16 cellular contexts compared by ENCODE assay signal in the genomic region with DNA sequence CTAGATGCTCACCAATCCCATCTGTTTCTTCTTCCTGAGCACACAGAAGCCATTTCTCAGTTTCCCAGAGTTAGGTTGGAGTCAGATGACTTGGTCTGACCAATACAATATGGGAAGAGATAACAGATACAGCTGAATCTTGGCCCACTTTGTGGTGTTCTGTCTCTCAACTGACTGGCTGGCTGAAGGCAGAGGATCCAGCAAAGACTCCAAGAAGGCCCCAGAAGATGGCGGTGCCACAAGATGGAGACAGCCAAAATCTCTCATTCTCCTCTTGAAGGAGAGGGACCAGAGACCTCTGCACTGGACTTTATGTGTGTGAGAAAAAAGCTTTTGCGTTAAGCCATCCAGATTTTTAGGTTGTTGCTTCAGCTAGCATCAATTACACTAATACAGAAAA. TPM values are rescaled to one million over a fixed set of nuclear protein-coding genes. Genes with fewer than 3 reads are reported as not detected.
A peak's percentile ranks its signal among the peaks of the same experiment; 100 is the strongest.
DNase-seq lines count a peak whose midpoint lies in the region; ATAC-seq, FAIRE-seq and TF ChIP-seq lines count a peak whose summit lies in the region.
"Had no signal": no experiment of that assay in that cellular context is flagged by ENCODE, and none has a peak within 500 bp of the region (broad histone marks: within the 10 kb centered on the region; RNA-seq: fewer than 3 reads in every experiment).

No MANE protein-coding gene starts in this region.

- peak overlapping the region; percentile 33 for H3K27ac ChIP-seq in mammary epithelial cell (ENCODE audit: insufficient read depth, low read depth, low read length)
- no peak overlapping the region for H3K27ac ChIP-seq in breast epithelium
- no peak overlapping the region for H3K27ac ChIP-seq in K562 (ENCODE audit: extremely low read depth, low read depth, low read length)
- no peak overlapping the region for H3K27ac ChIP-seq in brain microvascular endothelial cell
- no peak overlapping the region for H3K27ac ChIP-seq in tibial artery
- H3K27ac ChIP-seq: BLaER1 treated with 17β-estradiol and CSF1 and Interleukin-3, amounts not matched to agents 10 nM and 100 nM; GM23248 had no signal

- TF ChIP-seq CTCF in mammary epithelial cell (conservative IDR thresholded peaks at IDR 0.05 in 1 of 2, IDR thresholded peaks at IDR 0.05 in 1 of 2; ENCODE audit: extremely low read depth in 1 of 2, insufficient read depth in 1 of 2, low read depth in 1 of 2, low read length in 2 of 2), result no peak
- TF ChIP-seq CTCF in breast epithelium (IDR thresholded peaks at IDR 0.05), result no peak
- TF ChIP-seq CTCF in K562 (IDR thresholded peaks at IDR 0.05 in 2 of 3, conservative IDR thresholded peaks at IDR 0.05 in 1 of 3; ENCODE audit: insufficient read depth in 2 of 3, low read depth in 1 of 3, low read length in 3 of 3), result no peak
- TF ChIP-seq CTCF in mesothelial cell of epicardium (IDR thresholded peaks at IDR 0.05; ENCODE audit: unreplicated experiment), result no peak
- no peak for TF ChIP-seq CTCF in BE2C (IDR thresholded peaks at IDR 0.05; ENCODE audit: low read depth, low read length)
- TF ChIP-seq CTCF in brain microvascular endothelial cell (IDR thresholded peaks at IDR 0.05; ENCODE audit: low read depth, low read length, missing control alignments), result no peak
- TF ChIP-seq CTCF in tibial artery (IDR thresholded peaks at IDR 0.05), result no peak

- in situ Hi-C loops in mammary epithelial cell (cut with MboI; ENCODE audit: low sequenced_read_pairs in 2 of 2) (no loop called here), K562 (cut with MboI) (no loop called here), brain microvascular endothelial cell (cut with HindIII; ENCODE audit: low pct_ligation_motif_present, low sequenced_read_pairs) (no loop called here)

- TF ChIP-seq EP300 in K562 (IDR thresholded peaks at IDR 0.05; ENCODE audit: low read length), result no peak

- intact Hi-C loops in mammary epithelial cell (cut with micrococcal nuclease) (no loop called here), breast epithelium (cut with DNase I; ENCODE audit: low total_unique reads) (no loop called here), K562 (cut with micrococcal nuclease) (no loop called here), tibial artery (cut with DNase I; ENCODE audit: low total_unique reads) (no loop called here)

- H3K4me3 Mint-ChIP-seq in mesothelial cell of epicardium, result no peak overlapping the region
- H3K4me3 Mint-ChIP-seq: CD8-positive, alpha-beta T cell had no signal

- no peaks in the 10 kb centered on the region for H3K36me3 Mint-ChIP-seq in mesothelial cell of epicardium
- H3K36me3 Mint-ChIP-seq: CD8-positive, alpha-beta T cell had no signal

- whole genome bisulfite sequencing in mammary epithelial cell (ENCODE audit: low coverage, missing lambda C conversion rate), result 85% methylated on average over 2 of the region's 2 CpGs
- WGBS in K562 (ENCODE audit: insufficient coverage, low coverage, missing lambda C conversion rate), result 70% methylated on average over 2 of the region's 2 CpGs

- H3K9ac ChIP-seq in mammary epithelial cell (ENCODE audit: insufficient read depth, low read length), result no peak overlapping the region
- H3K9ac ChIP-seq in K562 (ENCODE audit: insufficient read depth in 1 of 2, low read depth in 2 of 2, low read length in 2 of 2), result no peak overlapping the region
- H3K9ac ChIP-seq: BLaER1 treated with 17β-estradiol and CSF1 and Interleukin-3, amounts not matched to agents 10 nM and 100 nM; GM23248 had no signal

- H3K27me3 ChIP-seq in mammary epithelial cell (ENCODE audit: insufficient read depth, low read length) (no peaks in the 10 kb centered on the region), breast epithelium (no peaks in the 10 kb centered on the region), K562 (ENCODE audit: control insufficient read depth in 2 of 2, insufficient read depth in 2 of 2, low read length in 2 of 2) (no peaks in the 10 kb centered on the region), BE2C (no peaks in the 10 kb centered on the region), brain microvascular endothelial cell (replicated peaks) (no peaks in the 10 kb centered on the region), tibial artery (no peaks in the 10 kb centered on the region)
- H3K27me3 ChIP-seq: BLaER1 treated with 17β-estradiol and CSF1 and Interleukin-3, amounts not matched to agents 10 nM and 100 nM had no signal

- CTCF ChIA-PET in mammary epithelial cell (lab: Charles Lee; ENCODE audit: low non-redundant PET) (interaction anchor here (0.6 kb wide), 1 partner anchor 40 kb away, joined by 4 read pairs; no protein-coding TSS in a partner anchor), K562 (lab: Yijun Ruan, JAX; ENCODE audit: low intra/inter-chr PET ratio) (no interaction called here)

- DNase-seq in mammary epithelial cell, result no peak
- no peak for DNase-seq in breast epithelium (ENCODE audit: low spot score in 2 of 2)
- DNase-seq in K562 (ENCODE audit: extremely low read depth in 1 of 4, low spot score in 3 of 4), result peak in 1 of 4 experiments; percentile 30
- no peak for DNase-seq in mesothelial cell of epicardium (ENCODE audit: low spot score in 2 of 2, unreplicated experiment in 2 of 2)
- DNase-seq in BE2C, result no peak
- no peak for DNase-seq in brain microvascular endothelial cell
- DNase-seq in tibial artery, result no peak
- DNase-seq: 8988T; CD8-positive, alpha-beta T cell; DND-41; EL had no signal

- H3K79me2 ChIP-seq in mammary epithelial cell (ENCODE audit: insufficient read depth, low read length), result no peaks in the 10 kb centered on the region
- no peaks in the 10 kb centered on the region for H3K79me2 ChIP-seq in K562 (ENCODE audit: control insufficient read depth, insufficient read depth, low read length)

- dilution Hi-C loops in mammary epithelial cell (cut with HindIII; ENCODE audit: low sequenced_read_pairs), result no loop called here

- peak; percentile 44 for ATAC-seq in K562
- ATAC-seq: CD8-positive, alpha-beta T cell; GM12878 had no signal

- H3K4me3 ChIP-seq in mammary epithelial cell (replicated peaks in 1 of 3; ENCODE audit: insufficient read depth in 1 of 3, low read depth in 2 of 3, low read length in 3 of 3) (no peak overlapping the region), breast epithelium (no peak overlapping the region), K562 (no peak overlapping the region), BE2C (ENCODE audit: low read depth, low read length) (no peak overlapping the region), brain microvascular endothelial cell (ENCODE audit: low read depth, low read length) (no peak overlapping the region), tibial artery (no peak overlapping the region)
- H3K4me3 ChIP-seq: BLaER1 treated with 17β-estradiol and CSF1 and Interleukin-3, amounts not matched to agents 10 nM and 100 nM; GM12878; GM23248; HAP-1 had no signal

- POLR2A ChIA-PET in K562 (lab: Yijun Ruan, JAX), result interaction anchor here (1.1 to 2.2 kb wide), 3 partner anchors 8 to 15 kb away, joined by 3 to 8 read pairs (median 5); a partner anchor contains a TSS

- peaks cover 33% of the 10 kb centered on the region for H3K4me1 Mint-ChIP-seq in mesothelial cell of epicardium

- H3K9me3 ChIP-seq in mammary epithelial cell (replicated peaks; ENCODE audit: insufficient read depth, low read length), result no peaks in the 10 kb centered on the region
- H3K9me3 ChIP-seq in breast epithelium, result no peaks in the 10 kb centered on the region
- H3K9me3 ChIP-seq in K562 (replicated peaks; ENCODE audit: control insufficient read depth, insufficient read depth, low read depth, low read length), result no peaks in the 10 kb centered on the region
- H3K9me3 ChIP-seq in BE2C, result no peaks in the 10 kb centered on the region
- no peaks in the 10 kb centered on the region for H3K9me3 ChIP-seq in tibial artery
- H3K9me3 ChIP-seq: BLaER1 treated with 17β-estradiol and CSF1 and Interleukin-3, amounts not matched to agents 10 nM and 100 nM; HAP-1 had no signal

- H3K9me3 Mint-ChIP-seq in mesothelial cell of epicardium, result no peaks in the 10 kb centered on the region
- H3K9me3 Mint-ChIP-seq: CD8-positive, alpha-beta T cell had no signal

- no peaks in the 10 kb centered on the region for H3K27me3 Mint-ChIP-seq in mesothelial cell of epicardium (ENCODE audit: low read depth)

- H2AFZ ChIP-seq in mammary epithelial cell (ENCODE audit: low read depth, low read length) (peak overlapping the region; percentile 10), K562 (ENCODE audit: low read depth, low read length) (peak overlapping the region; percentile 55)
- H2AFZ ChIP-seq: GM23248 had no signal

- peak overlapping the region; percentile 91 for H3K27ac Mint-ChIP-seq in mesothelial cell of epicardium
- H3K27ac Mint-ChIP-seq: CD8-positive, alpha-beta T cell had no signal

- no peaks in the 10 kb centered on the region for H3K9me1 ChIP-seq in K562 (ENCODE audit: control insufficient read depth, insufficient read depth, low read length)

- H3K4me2 ChIP-seq in mammary epithelial cell (ENCODE audit: insufficient read depth, low read depth, low read length) (no peak overlapping the region), K562 (ENCODE audit: insufficient read depth, low read length) (no peak overlapping the region)

- TF ChIP-seq POLR2A in breast epithelium (IDR thresholded peaks at IDR 0.05) (no peak), K562 (conservative IDR thresholded peaks at IDR 0.05) (no peak)

- no TSS peak for BruUV-seq in mammary epithelial cell (replicated peaks; lab: Mats Ljungman, UMichigan)
- BruUV-seq in K562 (replicated peaks; lab: Mats Ljungman, UMichigan), result no TSS peak

- H4K20me1 ChIP-seq in mammary epithelial cell (ENCODE audit: insufficient read depth, low read length) (no peaks in the 10 kb centered on the region), K562 (replicated peaks; ENCODE audit: control insufficient read depth, insufficient read depth, low read length) (no peaks in the 10 kb centered on the region)
- H4K20me1 ChIP-seq: BLaER1 treated with 17β-estradiol and CSF1 and Interleukin-3, amounts not matched to agents 10 nM and 100 nM had no signal

- no peaks in the 10 kb centered on the region for H3K36me3 ChIP-seq in mammary epithelial cell (ENCODE audit: insufficient read depth, low read length)
- no peaks in the 10 kb centered on the region for H3K36me3 ChIP-seq in breast epithelium
- no peaks in the 10 kb centered on the region for H3K36me3 ChIP-seq in K562 (ENCODE audit: control insufficient read depth, insufficient read depth, low read length)
- H3K36me3 ChIP-seq in BE2C, result no peaks in the 10 kb centered on the region
- H3K36me3 ChIP-seq in brain microvascular endothelial cell (replicated peaks), result no peaks in the 10 kb centered on the region
- H3K36me3 ChIP-seq in tibial artery, result no peaks in the 10 kb centered on the region
- H3K36me3 ChIP-seq: BLaER1 treated with 17β-estradiol and CSF1 and Interleukin-3, amounts not matched to agents 10 nM and 100 nM; HAP-1 had no signal

- H3K4me1 ChIP-seq in mammary epithelial cell (ENCODE audit: insufficient read depth, low read length) (peaks cover 46% of the 10 kb centered on the region), breast epithelium (no peaks in the 10 kb centered on the region), K562 (replicated peaks in 1 of 2; ENCODE audit: control insufficient read depth in 2 of 2, insufficient read depth in 2 of 2, low read length in 2 of 2) (peaks cover 0 to 2% of the 10 kb centered on the region in 2 experiments; a peak in 1 of 5 replicates), BE2C (no peaks in the 10 kb centered on the region), tibial artery (no peaks in the 10 kb centered on the region)
- H3K4me1 ChIP-seq: HAP-1 had no signal

- no peak for FAIRE-seq in K562 (lab: Jason Lieb, UNC)
- FAIRE-seq: GM12878 had no signal

- TF ChIP-seq RAD21 in K562 (CRISPR knock-in tag; conservative IDR thresholded peaks at IDR 0.05 in 1 of 2, IDR thresholded peaks at IDR 0.05 in 1 of 2), result no peak

RNA-seq across cellular contexts. Expression of a gene that starts 8.2 kb away (rescaled TPM):
- 10 to 100 TPM; 48.3 to 70.6 TPM for total RNA-seq in mammary epithelial cell
- 36.4 TPM for polyA plus RNA-seq in mammary epithelial cell
- 31.9 TPM for polyA minus RNA-seq in mammary epithelial cell
- 10 to 100 TPM; 29.0 to 41.6 (median 33.1) TPM for total RNA-seq in breast epithelium
- total RNA-seq in K562 (2011; cell fraction: chromatin; rRNA removed; ENCODE audit: low replicate concordance), result 34.0 and 89.9 TPM in 2 replicates
- total RNA-seq in K562 (2011; cell fraction: nucleolus; rRNA removed), result 19.0 and 27.6 TPM in 2 replicates
- total RNA-seq in K562 (2011; cell fraction: nucleoplasm; rRNA removed), result 36.4 and 39.6 TPM in 2 replicates
- 32.8 and 35.0 TPM in 2 replicates for total RNA-seq in K562 (2014; rRNA removed)
- total RNA-seq in K562 (2014; rRNA removed; fragmentation: Illumina TruSeq; extraction: Trizol), result 50.0 and 55.2 TPM in 2 replicates
- 44.7 and 47.6 TPM in 2 replicates for total RNA-seq in K562 (2015; rRNA removed; fragmentation: Illumina TruSeq; extraction: Trizol)
- 48.6 and 56.4 TPM in 2 replicates for total RNA-seq in K562 (2021)
- 63.4 and 87.6 TPM in 2 replicates for polyA plus RNA-seq in K562 (2011; rRNA removed)
- polyA plus RNA-seq in K562 (2011; cell fraction: cytosol; rRNA removed), result 27.9 and 44.8 TPM in 2 replicates
- polyA plus RNA-seq in K562 (2011; cell fraction: nucleus; rRNA removed), result 49.3 and 61.9 TPM in 2 replicates
- 27.8 and 43.2 TPM in 2 replicates for polyA plus RNA-seq in K562 (2012)
- 54.1 and 60.9 TPM in 2 replicates for polyA plus RNA-seq in K562 (2014; fragmentation: Illumina TruSeq; extraction: Trizol)
- 10 to 100 TPM; 15.7 to 19.8 TPM for polyA plus RNA-seq in K562 (2014; fragmentation: Nextera tagmentation; extraction: Ambion mirVana)
- polyA plus RNA-seq in K562 (2014; rRNA removed), result 48.7 and 50.3 TPM in 2 replicates
- 80.0 and 84.2 TPM in 2 replicates for polyA minus RNA-seq in K562 (2011; rRNA and poly(A)+ RNA removed)
- polyA minus RNA-seq in K562 (2011; cell fraction: cytosol; rRNA and poly(A)+ RNA removed), result 41.3 and 44.5 TPM in 2 replicates
- polyA minus RNA-seq in K562 (2011; cell fraction: nucleus; rRNA and poly(A)+ RNA removed), result 28.9 and 51.4 TPM in 2 replicates
- total RNA-seq in mesothelial cell of epicardium, result 42.3 to 43.2 TPM (median 42.6 TPM) in 3 replicates
- 11.0 TPM for polyA plus RNA-seq in BE2C (2012; ENCODE audit: insufficient read depth, insufficient read length, low read depth)

RNA-seq across cellular contexts. Expression of a gene that starts 18.7 kb away (rescaled TPM):
- total RNA-seq in mammary epithelial cell, result 10 to 100 TPM; 10.2 to 25.6 TPM
- polyA plus RNA-seq in mammary epithelial cell, result 20.4 TPM
- 99.2 TPM for polyA minus RNA-seq in mammary epithelial cell
- total RNA-seq in breast epithelium, result 10 to 100 TPM; 33.4 to 36.0 (median 35.3) TPM
- 14.4 and 29.3 TPM in 2 replicates for total RNA-seq in K562 (2011; cell fraction: chromatin; rRNA removed; ENCODE audit: low replicate concordance)
- total RNA-seq in K562 (2011; cell fraction: nucleolus; rRNA removed), result 19.7 and 21.7 TPM in 2 replicates
- total RNA-seq in K562 (2011; cell fraction: nucleoplasm; rRNA removed), result 17.0 and 17.3 TPM in 2 replicates
- total RNA-seq in K562 (2014; rRNA removed), result 13.3 and 25.3 TPM in 2 replicates
- 3.2 and 3.3 TPM in 2 replicates for total RNA-seq in K562 (2014; rRNA removed; fragmentation: Illumina TruSeq; extraction: Trizol)
- 4.1 and 5.0 TPM in 2 replicates for total RNA-seq in K562 (2015; rRNA removed; fragmentation: Illumina TruSeq; extraction: Trizol)
- 33.0 and 33.1 TPM in 2 replicates for total RNA-seq in K562 (2021)
- polyA plus RNA-seq in K562 (2011; rRNA removed), result 37.6 and 37.8 TPM in 2 replicates
- 45.5 and 50.8 TPM in 2 replicates for polyA plus RNA-seq in K562 (2011; cell fraction: cytosol; rRNA removed)
- 61.3 and 86.0 TPM in 2 replicates for polyA plus RNA-seq in K562 (2011; cell fraction: nucleus; rRNA removed)
- 32.0 and 43.5 TPM in 2 replicates for polyA plus RNA-seq in K562 (2012)
- polyA plus RNA-seq in K562 (2014; fragmentation: Illumina TruSeq; extraction: Trizol), result 39.2 and 47.3 TPM in 2 replicates
- polyA plus RNA-seq in K562 (2014; fragmentation: Nextera tagmentation; extraction: Ambion mirVana), result 10 to 100 TPM; 19.5 to 37.7 TPM
- polyA plus RNA-seq in K562 (2014; rRNA removed), result 27.6 and 37.7 TPM in 2 replicates
- polyA minus RNA-seq in K562 (2011; rRNA and poly(A)+ RNA removed), result 29.7 and 37.4 TPM in 2 replicates
- polyA minus RNA-seq in K562 (2011; cell fraction: cytosol; rRNA and poly(A)+ RNA removed), result 21.7 and 26.8 TPM in 2 replicates
- polyA minus RNA-seq in K562 (2011; cell fraction: nucleus; rRNA and poly(A)+ RNA removed), result 24.2 and 32.2 TPM in 2 replicates
- total RNA-seq in mesothelial cell of epicardium, result 27.3 to 33.1 TPM (median 28.1 TPM) in 3 replicates
- polyA plus RNA-seq in BE2C (2012; ENCODE audit: insufficient read depth, insufficient read length, low read depth), result 9.3 TPM
- total RNA-seq: G401 had no signal

RNA-seq across cellular contexts. Expression of a gene that starts 20.2 kb away (rescaled TPM):
- total RNA-seq in mammary epithelial cell, result 10 to 100 TPM; 24.8 to 62.4 TPM
- 76.5 TPM for polyA plus RNA-seq in mammary epithelial cell
- 36.4 TPM for polyA minus RNA-seq in mammary epithelial cell
- 10 to 100 TPM; 69.2 to 87.5 (median 83.9) TPM for total RNA-seq in breast epithelium
- 89.1 and 251 TPM in 2 replicates for total RNA-seq in K562 (2011; cell fraction: chromatin; rRNA removed; ENCODE audit: low replicate concordance)
- total RNA-seq in K562 (2011; cell fraction: nucleolus; rRNA removed), result 210 and 237 TPM in 2 replicates
- 121 and 146 TPM in 2 replicates for total RNA-seq in K562 (2011; cell fraction: nucleoplasm; rRNA removed)
- 55.0 and 66.3 TPM in 2 replicates for total RNA-seq in K562 (2014; rRNA removed)
- 23.6 and 34.5 TPM in 2 replicates for total RNA-seq in K562 (2014; rRNA removed; fragmentation: Illumina TruSeq; extraction: Trizol)
- 53.5 and 62.3 TPM in 2 replicates for total RNA-seq in K562 (2015; rRNA removed; fragmentation: Illumina TruSeq; extraction: Trizol)
- 66.8 and 67.9 TPM in 2 replicates for total RNA-seq in K562 (2021)
- 60.2 and 92.0 TPM in 2 replicates for polyA plus RNA-seq in K562 (2011; rRNA removed)
- 63.6 and 69.7 TPM in 2 replicates for polyA plus RNA-seq in K562 (2011; cell fraction: cytosol; rRNA removed)
- polyA plus RNA-seq in K562 (2011; cell fraction: nucleus; rRNA removed), result 347 and 373 TPM in 2 replicates
- polyA plus RNA-seq in K562 (2012), result 60.7 and 67.7 TPM in 2 replicates
- 54.5 and 57.2 TPM in 2 replicates for polyA plus RNA-seq in K562 (2014; fragmentation: Illumina TruSeq; extraction: Trizol)
- 1 to 10 TPM; 4.0 to 7.9 TPM for polyA plus RNA-seq in K562 (2014; fragmentation: Nextera tagmentation; extraction: Ambion mirVana)
- 88.9 and 96.0 TPM in 2 replicates for polyA plus RNA-seq in K562 (2014; rRNA removed)
- polyA minus RNA-seq in K562 (2011; rRNA and poly(A)+ RNA removed), result 66.3 and 72.1 TPM in 2 replicates
- 31.5 and 38.0 TPM in 2 replicates for polyA minus RNA-seq in K562 (2011; cell fraction: cytosol; rRNA and poly(A)+ RNA removed)
- 111 and 182 TPM in 2 replicates for polyA minus RNA-seq in K562 (2011; cell fraction: nucleus; rRNA and poly(A)+ RNA removed)
- 52.7 to 57.7 TPM (median 53.2 TPM) in 3 replicates for total RNA-seq in mesothelial cell of epicardium
- polyA plus RNA-seq in BE2C (2012; ENCODE audit: insufficient read depth, insufficient read length, low read depth), result 40.7 TPM
